ENCODE assay signal across 26 cellular contexts in the genomic region with DNA sequence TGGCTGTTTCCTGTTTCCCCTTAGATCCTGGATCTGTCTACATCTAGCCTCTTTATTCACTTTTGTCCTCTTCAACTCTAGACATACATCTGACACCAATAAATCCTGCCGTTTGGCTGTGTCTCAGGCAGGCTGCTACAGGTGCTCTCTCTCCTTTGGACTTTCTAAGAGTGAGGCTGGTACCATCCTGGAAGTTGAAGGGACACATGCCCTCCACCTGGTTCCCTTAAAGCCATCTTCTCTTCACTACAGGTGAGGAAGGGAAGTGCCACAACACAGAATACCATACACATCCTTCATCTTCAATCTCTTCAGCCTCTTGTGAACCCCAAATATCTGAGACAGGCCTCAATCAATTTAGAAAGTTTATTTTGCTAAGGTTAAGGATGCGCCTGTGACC.
DNase-seq lines count a peak whose midpoint lies in the region; ATAC-seq and TF ChIP-seq lines count a peak whose summit lies in the region.
"Had no signal": no experiment of that assay in that cellular context is flagged by ENCODE, and none has a peak within 500 bp of the region (broad histone marks: within the 10 kb centered on the region; RNA-seq: fewer than 3 reads in every experiment).

No MANE protein-coding gene starts in this region.

- peak; percentile 25 to 40 for ATAC-seq in activated T-cell treated with anti-CD3 and anti-CD28 coated beads, Interleukin-2, amount 50 U/mL, for 72 hours (replicated peaks in 1 of 2)
- ATAC-seq in naive thymus-derived CD8-positive, alpha-beta T cell, result peak; percentile 57
- ATAC-seq in HG03159 (IDR thresholded peaks at IDR 0.05; ENCODE audit: unreplicated experiment), result no peak

- peaks cover 38% of the 10 kb centered on the region for H3K4me1 Mint-ChIP-seq in activated T-cell treated with anti-CD3 and anti-CD28 coated beads, Interleukin-2, amount 50 U/mL, for 72 hours (ENCODE audit: low read depth)
- peaks cover 11 to 57% (median 16%) of the 10 kb centered on the region in 3 donors for H3K4me1 Mint-ChIP-seq in CD8-positive, alpha-beta memory T cell
- H3K4me1 Mint-ChIP-seq in activated T-helper 2 cell treated with anti-CD3 and anti-CD28 coated beads, Interferon-gamma antibody, Interleukin-2, Interleukin-4, amounts not matched to agents 10 μg/mL and 5 μg/mL and 100 μg/mL, durations not matched to agents 14 hours and 24 hours and 36 hours (ENCODE audit: low read depth), result peaks cover 19% of the 10 kb centered on the region
- H3K4me1 Mint-ChIP-seq in naive thymus-derived CD8-positive, alpha-beta T cell, result peaks cover 11 to 29% (median 26%) of the 10 kb centered on the region in 4 donors

- peak overlapping the region; percentile 56 for H3K4me3 ChIP-seq in CD8-positive, alpha-beta memory T cell (ENCODE audit: low read length)
- H3K4me3 ChIP-seq: breast epithelium, esophagus muscularis mucosa, heart right ventricle, lung, mucosa of descending colon, PC-9, right lobe of liver had no signal

- peaks cover 2 to 3% of the 10 kb centered on the region in 2 donors for H3K36me3 Mint-ChIP-seq in activated T-cell treated with anti-CD3 and anti-CD28 coated beads, Interleukin-2, amount 50 U/mL, for 72 hours (ENCODE audit: insufficient read depth in 2 of 2)
- no peaks in the 10 kb centered on the region for H3K36me3 Mint-ChIP-seq in CD8-positive, alpha-beta memory T cell
- H3K36me3 Mint-ChIP-seq in activated T-helper 2 cell treated with anti-CD3 and anti-CD28 coated beads, Interferon-gamma antibody, Interleukin-2, Interleukin-4, amounts not matched to agents 10 μg/mL and 5 μg/mL and 100 μg/mL, durations not matched to agents 14 hours and 24 hours and 36 hours (ENCODE audit: low read depth), result no peaks in the 10 kb centered on the region
- peaks cover 0 to 4% (median 0%) of the 10 kb centered on the region in 3 donors for H3K36me3 Mint-ChIP-seq in naive thymus-derived CD8-positive, alpha-beta T cell
- H3K36me3 Mint-ChIP-seq: WTC11 had no signal

- peak overlapping the region; percentile 9 for H3K27ac ChIP-seq in CD8-positive, alpha-beta memory T cell (ENCODE audit: low read depth, low read length)
- H3K27ac ChIP-seq: breast epithelium, esophagus muscularis mucosa, neutrophil, PC-9, right lobe of liver had no signal

- H3K9me3 Mint-ChIP-seq in activated T-cell treated with anti-CD3 and anti-CD28 coated beads, Interleukin-2, amount 50 U/mL, for 72 hours, result no peaks in the 10 kb centered on the region
- H3K9me3 Mint-ChIP-seq in CD8-positive, alpha-beta memory T cell, result no peaks in the 10 kb centered on the region
- no peaks in the 10 kb centered on the region for H3K9me3 Mint-ChIP-seq in activated T-helper 2 cell treated with anti-CD3 and anti-CD28 coated beads, Interferon-gamma antibody, Interleukin-2, Interleukin-4, amounts not matched to agents 10 μg/mL and 5 μg/mL and 100 μg/mL, durations not matched to agents 14 hours and 24 hours and 36 hours
- H3K9me3 Mint-ChIP-seq in naive thymus-derived CD8-positive, alpha-beta T cell, result no peaks in the 10 kb centered on the region
- H3K9me3 Mint-ChIP-seq: WTC11 had no signal

- peak overlapping the region; percentile 80 to 85 for H3K4me3 Mint-ChIP-seq in activated T-cell treated with anti-CD3 and anti-CD28 coated beads, Interleukin-2, amount 50 U/mL, for 72 hours
- H3K4me3 Mint-ChIP-seq in CD8-positive, alpha-beta memory T cell, result peak overlapping the region; percentile 49 to 93 (median 63)
- H3K4me3 Mint-ChIP-seq in activated T-helper 2 cell treated with anti-CD3 and anti-CD28 coated beads, Interferon-gamma antibody, Interleukin-2, Interleukin-4, amounts not matched to agents 10 μg/mL and 5 μg/mL and 100 μg/mL, durations not matched to agents 14 hours and 24 hours and 36 hours (ENCODE audit: low read depth), result peak overlapping the region; percentile 13
- peak overlapping the region; percentile 79 to 93 (median 87) for H3K4me3 Mint-ChIP-seq in naive thymus-derived CD8-positive, alpha-beta T cell
- H3K4me3 Mint-ChIP-seq: WTC11 had no signal

- H3K4me1 ChIP-seq in CD8-positive, alpha-beta memory T cell (ENCODE audit: insufficient read depth, low read length), result peaks cover 15% of the 10 kb centered on the region
- H3K4me1 ChIP-seq: breast epithelium, right lobe of liver had no signal

- H3K27me3 ChIP-seq in CD8-positive, alpha-beta memory T cell (ENCODE audit: insufficient read depth, low read length, poor library complexity, severe bottlenecking), result no peaks in the 10 kb centered on the region
- H3K27me3 ChIP-seq: breast epithelium, esophagus muscularis mucosa, heart right ventricle, neutrophil, right lobe of liver had no signal

- TF ChIP-seq CTCF in GM13977 (IDR thresholded peaks at IDR 0.05; ENCODE audit: extremely low read depth, insufficient read depth, missing control alignments), result no peak

- POLR2A ChIA-PET in CD8-positive, alpha-beta memory T cell (lab: Charles Lee), result no interaction called here
- POLR2A ChIA-PET in naive thymus-derived CD8-positive, alpha-beta T cell (lab: Charles Lee), result interaction anchor here (4.2 kb wide), 1 partner anchor 12 kb away, joined by 20 read pairs; no protein-coding TSS in a partner anchor

- no peaks in the 10 kb centered on the region for H3K9me3 ChIP-seq in CD8-positive, alpha-beta memory T cell (ENCODE audit: low read length)
- H3K9me3 ChIP-seq: breast epithelium, esophagus muscularis mucosa, heart right ventricle, mucosa of descending colon, neutrophil, right lobe of liver had no signal

- no peaks in the 10 kb centered on the region for H3K27me3 Mint-ChIP-seq in activated T-cell treated with anti-CD3 and anti-CD28 coated beads, Interleukin-2, amount 50 U/mL, for 72 hours (ENCODE audit: low read depth)
- no peaks in the 10 kb centered on the region for H3K27me3 Mint-ChIP-seq in CD8-positive, alpha-beta memory T cell
- no peaks in the 10 kb centered on the region for H3K27me3 Mint-ChIP-seq in activated T-helper 2 cell treated with anti-CD3 and anti-CD28 coated beads, Interferon-gamma antibody, Interleukin-2, Interleukin-4, amounts not matched to agents 10 μg/mL and 5 μg/mL and 100 μg/mL, durations not matched to agents 14 hours and 24 hours and 36 hours (ENCODE audit: low read depth)
- H3K27me3 Mint-ChIP-seq in naive thymus-derived CD8-positive, alpha-beta T cell, result no peaks in the 10 kb centered on the region

- CTCF ChIA-PET in CD8-positive, alpha-beta memory T cell (lab: Charles Lee), result interaction anchor here (1.5 kb wide), 1 partner anchor 9 kb away, joined by 3 read pairs; no protein-coding TSS in a partner anchor

- peak overlapping the region; percentile 96 for H3K27ac Mint-ChIP-seq in activated T-cell treated with anti-CD3 and anti-CD28 coated beads, Interleukin-2, amount 50 U/mL, for 72 hours
- H3K27ac Mint-ChIP-seq in CD8-positive, alpha-beta memory T cell, result peak overlapping the region; percentile 3 to 98 (median 79)
- peak overlapping the region; percentile 46 for H3K27ac Mint-ChIP-seq in activated T-helper 2 cell treated with anti-CD3 and anti-CD28 coated beads, Interferon-gamma antibody, Interleukin-2, Interleukin-4, amounts not matched to agents 10 μg/mL and 5 μg/mL and 100 μg/mL, durations not matched to agents 14 hours and 24 hours and 36 hours
- H3K27ac Mint-ChIP-seq in naive thymus-derived CD8-positive, alpha-beta T cell, result peak overlapping the region; percentile 86 to 96 (median 92)
- H3K27ac Mint-ChIP-seq: WTC11 had no signal

- in situ Hi-C loops in GM13977 (cut with MboI; ENCODE audit: low pct_unique_long_range_greater_than_20kb, low sequenced_read_pairs, unreplicated experiment), result no loop called here

- DNase-seq in activated T-cell treated with anti-CD3 and anti-CD28 coated beads, Interleukin-2, amount 50 U/mL, for 72 hours, result no peak
- no peak for DNase-seq in activated T-cell treated with anti-CD3 and anti-CD28 coated beads, Interleukin-2, amount 50 U/mL, for 48 hours
- no peak for DNase-seq in CD8-positive, alpha-beta memory T cell
- DNase-seq in activated T-helper 2 cell treated with anti-CD3 and anti-CD28 coated beads, Interferon-gamma antibody, Interleukin-2, Interleukin-4, amounts not matched to agents 10 μg/mL and 5 μg/mL and 100 μg/mL, durations not matched to agents 14 hours and 24 hours and 36 hours (ENCODE audit: low spot score), result no peak
- peak in 1 of 10 donors; percentile 22 for DNase-seq in naive thymus-derived CD8-positive, alpha-beta T cell
- DNase-seq in SIG-M5 (lab: John Stamatoyannopoulos, UW) (no peak), GM13977 (ENCODE audit: low spot score) (no peak)
- DNase-seq: amygdala; effector CD8-positive, alpha-beta T cell; foreskin melanocyte; KG1; MM.1S; mucosa of descending colon; NCI-H1417 treated with DMSO at 0.1 percent for 48 hours; NCI-H2081; NCI-H2227 treated with DMSO at 0.1 percent for 48 hours; NCI-H526 treated with DMSO at 0.1 percent for 48 hours; PC-9; right lobe of liver had no signal

- no peaks in the 10 kb centered on the region for H3K36me3 ChIP-seq in CD8-positive, alpha-beta memory T cell (ENCODE audit: insufficient read depth, low read length)
- H3K36me3 ChIP-seq: breast epithelium, esophagus muscularis mucosa, heart right ventricle, neutrophil, right lobe of liver had no signal

- intact Hi-C loops in activated T-helper 2 cell treated with anti-CD3 and anti-CD28 coated beads, Interferon-gamma antibody, Interleukin-2, Interleukin-4, amounts not matched to agents 10 μg/mL and 5 μg/mL and 100 μg/mL, durations not matched to agents 14 hours and 24 hours and 36 hours (cut with micrococcal nuclease), result no loop called here

Comparison
In these comparisons a context has a peak if more than half of its experiments do, and no peak if none do; other contexts are left out.
1. H3K27ac Mint-ChIP-seq: peak in every context shown above with its lines; median percentile 96 in activated T-cell treated with anti-CD3 and anti-CD28 coated beads, Interleukin-2, amount 50 U/mL, for 72 hours; 92 in naive thymus-derived CD8-positive, alpha-beta T cell; 79 in CD8-positive, alpha-beta memory T cell; 46 in activated T-helper 2 cell treated with anti-CD3 and anti-CD28 coated beads, Interferon-gamma antibody, Interleukin-2, Interleukin-4, amounts not matched to agents 10 μg/mL and 5 μg/mL and 100 μg/mL, durations not matched to agents 14 hours and 24 hours and 36 hours.
2. H3K4me3 Mint-ChIP-seq: peak in every context shown above with its lines; median percentile 87 in naive thymus-derived CD8-positive, alpha-beta T cell; 82 in activated T-cell treated with anti-CD3 and anti-CD28 coated beads, Interleukin-2, amount 50 U/mL, for 72 hours; 63 in CD8-positive, alpha-beta memory T cell; 13 in activated T-helper 2 cell treated with anti-CD3 and anti-CD28 coated beads, Interferon-gamma antibody, Interleukin-2, Interleukin-4, amounts not matched to agents 10 μg/mL and 5 μg/mL and 100 μg/mL, durations not matched to agents 14 hours and 24 hours and 36 hours.